ENCODE assay signal across 12 cellular contexts in genomic region chr12:51533799-51534198, GRCh38. TPM values are rescaled to one million over a fixed set of nuclear protein-coding genes. Genes with fewer than 3 reads are reported as not detected.
DNase-seq lines count a peak whose midpoint lies in the region; ATAC-seq, FAIRE-seq and TF ChIP-seq lines count a peak whose summit lies in the region.
"Had no signal": no experiment of that assay in that cellular context is flagged by ENCODE, and none has a peak within 500 bp of the region (broad histone marks: within the 10 kb centered on the region; RNA-seq: fewer than 3 reads in every experiment).

No MANE protein-coding gene starts in this region.

- H2AK5ac ChIP-seq in H1 (ENCODE audit: low read depth, low read length), result no peak overlapping the region

- H3K23me2 ChIP-seq in H1 (ENCODE audit: low read depth, low read length), result no peaks in the 10 kb centered on the region

- no peak for FAIRE-seq in H1 (lab: Jason Lieb, UNC)

- no peak overlapping the region for H2AFZ ChIP-seq in H1 (ENCODE audit: low read length)

- H3K79me1 ChIP-seq in H1 (ENCODE audit: low read depth, low read length), result no peaks in the 10 kb centered on the region

- TF ChIP-seq EP300 in H1 (IDR thresholded peaks at IDR 0.05; ENCODE audit: borderline replicate concordance in 1 of 2, low read depth in 2 of 2, low read length in 2 of 2), result no peak

- TF ChIP-seq CTCF in H1 (IDR thresholded peaks at IDR 0.05; ENCODE audit: control extremely low read depth in 1 of 3, insufficient read depth in 1 of 3, low read depth in 1 of 3, low read length in 3 of 3) (peak in 2 of 3 experiments; percentile 29 to 34; a peak in 2 of 4 replicates), osteocyte (IDR thresholded peaks at IDR 0.05) (peak; percentile 44), dorsolateral prefrontal cortex (IDR thresholded peaks at IDR 0.05 in 54 of 56, conservative IDR thresholded peaks at IDR 0.05 in 2 of 56; ENCODE audit: low read depth in 1 of 56, partially characterized antibody in 56 of 56) (peak in 1 of 56 donors; percentile 5), vagina (IDR thresholded peaks at IDR 0.05) (no peak)

- H2BK120ac ChIP-seq in H1 (replicated peaks; ENCODE audit: low read depth, low read length), result no peak overlapping the region

- H4K8ac ChIP-seq in H1 (ENCODE audit: extremely low read depth, insufficient read depth, low read length), result no peak overlapping the region

- H2BK20ac ChIP-seq in H1 (ENCODE audit: low read length), result no peak overlapping the region

- WGBS in H1 (ENCODE audit: extremely low coverage in 1 of 2, insufficient coverage in 1 of 2, insufficient read length in 1 of 2, insufficient replicate concordance in 2 of 2, low coverage in 1 of 2, low lambda C conversion rate in 2 of 2, missing lambda C conversion rate in 1 of 2), 2 experiments, result 38% methylated on average over 1 of the region's 1 CpG; no CpG with 5 or more reads in 1 of the 2 experiments

- H4K91ac ChIP-seq in H1 (replicated peaks; ENCODE audit: insufficient read length, low read length), result no peak overlapping the region

- ATAC-seq in stimulated activated memory B cell treated with anti-CD40 and anti-IgM and Interleukin-4, amounts not matched to agents 10 μg/mL and 1 μg/mL and 100 μg/mL, for 72 hours, result no peak
- ATAC-seq: activated CD4-positive, CD25-positive, alpha-beta regulatory T cell treated with anti-CD3 and anti-CD28 coated beads, Interleukin-2, amount 50 U/mL, for 24 hours; activated T-helper 17 cell treated with anti-CD3 and anti-CD28 coated beads, Interleukin-2, amount 50 U/mL, for 72 hours had no signal

- H3K56ac ChIP-seq in H1 (replicated peaks; ENCODE audit: insufficient read length, low read depth, low read length), result no peak overlapping the region

- POLR2A ChIA-PET in H1 (lab: Charles Lee; ENCODE audit: partially characterized antibody), result interaction anchor here (1.0 kb wide), 1 partner anchor 101 kb away, joined by 3 read pairs; no protein-coding TSS in a partner anchor

- no peak overlapping the region for H3K9ac ChIP-seq in H1 (replicated peaks in 1 of 4; ENCODE audit: extremely low read depth in 1 of 4, low read depth in 3 of 4, low read length in 3 of 4)

- peaks cover 10% of the 10 kb centered on the region for H3K27me3 Mint-ChIP-seq in osteocyte (ENCODE audit: unreplicated experiment)
- H3K27me3 Mint-ChIP-seq in stimulated activated memory B cell treated with anti-CD40 and anti-IgM and Interleukin-4, amounts not matched to agents 10 μg/mL and 1 μg/mL and 100 μg/mL, for 72 hours, result peaks cover 61% of the 10 kb centered on the region

- no peaks in the 10 kb centered on the region for H3K9me3 ChIP-seq in H1 (ENCODE audit: insufficient read depth in 2 of 2, low read depth in 1 of 2, low read length in 1 of 2)
- no peaks in the 10 kb centered on the region for H3K9me3 ChIP-seq in vagina
- H3K9me3 ChIP-seq: spleen had no signal

- H3K27me3 ChIP-seq in H1 (replicated peaks in 1 of 4; ENCODE audit: control insufficient read depth in 3 of 4, extremely low read depth in 1 of 4, insufficient read depth in 3 of 4, low read length in 3 of 4) (no peaks in the 10 kb centered on the region; a peak in 1 of 7 replicates), dorsolateral prefrontal cortex (peaks cover 0 to 6% (median 0%) of the 10 kb centered on the region in 45 donors), vagina (no peaks in the 10 kb centered on the region)

- H3K27ac Mint-ChIP-seq in osteocyte (ENCODE audit: unreplicated experiment), result no peak overlapping the region
- H3K27ac Mint-ChIP-seq in stimulated activated memory B cell treated with anti-CD40 and anti-IgM and Interleukin-4, amounts not matched to agents 10 μg/mL and 1 μg/mL and 100 μg/mL, for 72 hours, result no peak overlapping the region
- H3K27ac Mint-ChIP-seq: activated T-helper 17 cell treated with anti-CD3 and anti-CD28 coated beads, Interleukin-2, amount 50 U/mL, for 72 hours had no signal

- no peak overlapping the region for H3K18ac ChIP-seq in H1 (ENCODE audit: extremely low read depth, low read length)

- peak in 2 of 3 experiments; percentile 12 to 63 for DNase-seq in NCI-H1417 (lab: John Stamatoyannopoulos, UW)
- DNase-seq in NCI-H1417 treated with DMSO at 0.1 percent for 48 hours (lab: John Stamatoyannopoulos, UW), result no peak
- peak; percentile 76 for DNase-seq in NCI-H69 (lab: John Stamatoyannopoulos, UW)
- DNase-seq in H1 (ENCODE audit: low read depth in 1 of 2, low spot score in 2 of 2), result no peak
- DNase-seq in osteocyte (ENCODE audit: extremely low spot score, unreplicated experiment), result no peak
- DNase-seq in dorsolateral prefrontal cortex, result no peak
- DNase-seq in vagina (ENCODE audit: extremely low spot score in 2 of 2), result no peak
- DNase-seq: spleen had no signal

- no peaks in the 10 kb centered on the region for H3K36me3 Mint-ChIP-seq in osteocyte (ENCODE audit: unreplicated experiment)
- no peaks in the 10 kb centered on the region for H3K36me3 Mint-ChIP-seq in stimulated activated memory B cell treated with anti-CD40 and anti-IgM and Interleukin-4, amounts not matched to agents 10 μg/mL and 1 μg/mL and 100 μg/mL, for 72 hours

- no peak overlapping the region for H2BK15ac ChIP-seq in H1 (ENCODE audit: low read length)

- no peak overlapping the region for H3K27ac ChIP-seq in H1 (ENCODE audit: low read depth, low read length)
- H3K27ac ChIP-seq in dorsolateral prefrontal cortex, result peak overlapping the region in 2 of 59 donors; percentile 17 to 38
- no peak overlapping the region for H3K27ac ChIP-seq in vagina
- H3K27ac ChIP-seq: HL-60, spleen had no signal

- no peak overlapping the region for H3K23ac ChIP-seq in H1 (ENCODE audit: insufficient read length)

- H3K4ac ChIP-seq in H1 (replicated peaks; ENCODE audit: insufficient read length, low read depth, low read length), result no peak overlapping the region

- H3K4me1 ChIP-seq in H1 (replicated peaks in 1 of 4; ENCODE audit: control insufficient read depth in 3 of 4, insufficient read depth in 4 of 4, low read length in 3 of 4), result peaks cover 2 to 17% (median 9%) of the 10 kb centered on the region in 4 experiments; a peak in 6 of 7 replicates
- H3K4me1 ChIP-seq in vagina, result peaks cover 6% of the 10 kb centered on the region

- H3K9me3 Mint-ChIP-seq in osteocyte (ENCODE audit: unreplicated experiment), result no peaks in the 10 kb centered on the region
- H3K9me3 Mint-ChIP-seq in stimulated activated memory B cell treated with anti-CD40 and anti-IgM and Interleukin-4, amounts not matched to agents 10 μg/mL and 1 μg/mL and 100 μg/mL, for 72 hours, result no peaks in the 10 kb centered on the region
- H3K9me3 Mint-ChIP-seq: activated T-helper 17 cell treated with anti-CD3 and anti-CD28 coated beads, Interleukin-2, amount 50 U/mL, for 72 hours had no signal

- no peak overlapping the region for H3K14ac ChIP-seq in H1 (ENCODE audit: insufficient read length)

- H3K36me3 ChIP-seq in H1 (ENCODE audit: control insufficient read depth in 2 of 4, insufficient read depth in 4 of 4, low read length in 3 of 4) (no peaks in the 10 kb centered on the region), vagina (no peaks in the 10 kb centered on the region)
- H3K36me3 ChIP-seq: spleen had no signal

- intact Hi-C loops in dorsolateral prefrontal cortex (cut with DNase I), result loop anchor here (5.0 kb wide), 2 partner anchors 106 to 289 kb away; no protein-coding TSS in a partner anchor
- intact Hi-C loops in vagina (cut with DNase I), result no loop called here

- no peak overlapping the region for H4K5ac ChIP-seq in H1 (ENCODE audit: insufficient read length, low read depth, low read length)

- H2BK5ac ChIP-seq in H1 (ENCODE audit: low read depth, low read length), result no peak overlapping the region

- H3K4me3 ChIP-seq in H1 (ENCODE audit: extremely low read depth in 1 of 4, insufficient read depth in 2 of 4, low read depth in 3 of 4, low read length in 4 of 4) (no peak overlapping the region), dorsolateral prefrontal cortex (no peak overlapping the region), vagina (no peak overlapping the region)
- H3K4me3 ChIP-seq: spleen had no signal

- peak; percentile 57 to 62 for TF ChIP-seq RAD21 in H1 (IDR thresholded peaks at IDR 0.05 in 1 of 2, conservative IDR thresholded peaks at IDR 0.05 in 1 of 2; ENCODE audit: low read depth in 2 of 2, low read length in 2 of 2)

- H3K4me2 ChIP-seq in H1 (ENCODE audit: insufficient read depth in 1 of 2, low read depth in 2 of 2, low read length in 2 of 2), result no peak overlapping the region

- no peak overlapping the region for H3K4me3 Mint-ChIP-seq in osteocyte (ENCODE audit: unreplicated experiment)
- H3K4me3 Mint-ChIP-seq in stimulated activated memory B cell treated with anti-CD40 and anti-IgM and Interleukin-4, amounts not matched to agents 10 μg/mL and 1 μg/mL and 100 μg/mL, for 72 hours, result no peak overlapping the region
- H3K4me3 Mint-ChIP-seq: activated T-helper 17 cell treated with anti-CD3 and anti-CD28 coated beads, Interleukin-2, amount 50 U/mL, for 72 hours had no signal

- CTCF ChIA-PET in H1 (lab: Charles Lee; ENCODE audit: partially characterized antibody), result interaction anchor here (0.6 to 8.7 kb wide), 27 partner anchors 8 to 380 kb away, joined by 3 to 132 read pairs (median 5); partner anchors contain the start of genes ANKRD33 and SLC4A8

- H4K20me1 ChIP-seq in H1 (replicated peaks in 1 of 2; ENCODE audit: control insufficient read depth in 1 of 2, insufficient read depth in 2 of 2, low read length in 2 of 2), result no peaks in the 10 kb centered on the region

- TF ChIP-seq POLR2A in H1 (IDR thresholded peaks at IDR 0.05; ENCODE audit: control extremely low read depth in 1 of 2, low read depth in 2 of 2, low read length in 2 of 2), result no peak
- no peak for TF ChIP-seq POLR2A in vagina (IDR thresholded peaks at IDR 0.05)

- no peak overlapping the region for H2BK12ac ChIP-seq in H1 (ENCODE audit: low read depth, low read length)

- peaks cover 3% of the 10 kb centered on the region for H3K4me1 Mint-ChIP-seq in osteocyte (ENCODE audit: unreplicated experiment)
- H3K4me1 Mint-ChIP-seq in stimulated activated memory B cell treated with anti-CD40 and anti-IgM and Interleukin-4, amounts not matched to agents 10 μg/mL and 1 μg/mL and 100 μg/mL, for 72 hours, result peaks cover 9% of the 10 kb centered on the region
- H3K4me1 Mint-ChIP-seq: activated T-helper 17 cell treated with anti-CD3 and anti-CD28 coated beads, Interleukin-2, amount 50 U/mL, for 72 hours had no signal

- H3K79me2 ChIP-seq in H1 (ENCODE audit: control insufficient read depth in 1 of 2, insufficient read depth in 2 of 2, low read length in 2 of 2), result no peaks in the 10 kb centered on the region

RNA-seq across cellular contexts. Expression of gene SCN8A, which starts 57.2 kb away (rescaled TPM):
- 10.7 and 12.0 TPM in 2 replicates for total RNA-seq in H1 (2021; fragmentation: NEBNext Ultra II Directional; extraction: Animal tissue kit (Norgen Biotek cat#: 25700))
- polyA plus RNA-seq in H1 (2011; rRNA removed), result 5.6 and 6.3 TPM in 2 replicates
- polyA plus RNA-seq in H1 (2011; cell fraction: cytosol; rRNA removed), result 6.2 TPM
- polyA plus RNA-seq in H1 (2011; cell fraction: nucleus; rRNA removed), result 30.7 TPM
- 6.5 to 8.9 TPM (median 7.1 TPM) in 4 replicates for polyA plus RNA-seq in H1 (2012, experiment 1 of 2)
- 0.76 TPM for polyA plus RNA-seq in H1 (2012, experiment 2 of 2)
- 4.6 TPM for polyA plus RNA-seq in H1 (2013, experiment 1 of 2)
- polyA plus RNA-seq in H1 (2013, experiment 2 of 2), result 4.4 TPM
- polyA minus RNA-seq in H1 (2011; rRNA and poly(A)+ RNA removed), result 62.9 and 76.2 TPM in 2 replicates
- 19.1 TPM for polyA minus RNA-seq in H1 (2011; cell fraction: cytosol; rRNA and poly(A)+ RNA removed)
- polyA minus RNA-seq in H1 (2011; cell fraction: nucleus; rRNA and poly(A)+ RNA removed), result 87.9 TPM
- 1.5 TPM in 2 replicates for total RNA-seq in osteocyte
- 100 to 1,000 TPM in 106 of 120 experiments, 10 to 100 TPM in 14; 41.3 to 186 (median 137) TPM for total RNA-seq in dorsolateral prefrontal cortex
- total RNA-seq in vagina, result 3.7 TPM

Comparison
In these comparisons a context has a peak if more than half of its experiments do, and no peak if none do; other contexts are left out.
1. DNase-seq: peak in NCI-H1417 (2 of 3) and NCI-H69 (single experiment); none in NCI-H1417 treated with DMSO at 0.1 percent for 48 hours (single experiment), H1 (0 of 2), osteocyte (single experiment), dorsolateral prefrontal cortex (0 of 10) and vagina (0 of 2).
2. CTCF ChIP-seq: peak in H1 (2 of 3) and osteocyte (single experiment); none in vagina (0 of 3).